In the genomic region with DNA sequence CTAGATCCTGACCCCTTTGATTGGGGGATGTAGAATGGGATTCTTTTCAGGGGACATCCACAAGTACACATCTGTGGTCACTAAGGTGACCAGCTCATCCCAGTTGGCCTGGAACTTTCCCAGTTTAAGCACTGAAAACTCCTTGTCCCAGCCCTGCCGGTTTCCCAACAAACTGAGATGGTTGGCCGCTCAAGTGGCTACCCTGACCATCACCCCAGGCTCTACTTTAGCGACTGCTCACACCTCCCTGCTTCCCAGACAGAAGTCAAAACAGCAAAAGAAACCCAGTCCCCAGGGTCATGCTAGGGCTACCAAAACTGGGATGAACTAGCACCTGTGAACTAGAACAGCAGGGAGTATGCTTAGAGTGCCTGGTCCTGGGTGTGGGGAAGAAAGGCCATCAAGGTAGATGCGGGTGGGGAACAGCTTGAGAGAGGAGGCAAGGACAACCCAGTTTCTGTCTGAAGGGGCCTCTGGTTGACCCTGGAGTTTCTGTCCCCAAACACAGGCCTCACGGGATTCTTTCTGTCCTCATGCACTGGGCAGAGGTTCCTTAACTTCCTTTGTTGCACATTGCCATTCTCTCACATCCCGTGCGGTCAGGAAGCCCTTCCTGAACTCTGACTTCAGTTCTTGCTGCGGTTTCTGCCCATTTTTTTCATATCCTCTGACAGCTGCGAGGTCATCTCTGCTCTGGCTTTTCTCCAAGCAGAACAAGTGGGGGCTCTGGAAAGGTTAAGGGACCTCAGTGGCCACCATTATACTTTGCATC, we compare ENCODE assay signal across 7 cellular contexts. TPM values are rescaled to one million over a fixed set of nuclear protein-coding genes. Genes with fewer than 3 reads are reported as not detected.
DNase-seq lines count a peak whose midpoint lies in the region; ATAC-seq and TF ChIP-seq lines count a peak whose summit lies in the region.

No MANE protein-coding gene starts in this region.

- H3K4me3 Mint-ChIP-seq in T-helper 1 cell treated with Interleukin-12 subunit alpha and Interleukin-12 subunit beta and Interleukin-4 antibody, amounts not matched to agents 30 μg/mL and 1 μg/mL, for 36 hours, result peak overlapping the region; percentile 79
- no peak overlapping the region for H3K4me3 Mint-ChIP-seq in stimulated activated memory B cell treated with anti-CD40 and anti-IgM and Interleukin-4, amounts not matched to agents 10 μg/mL and 1 μg/mL and 100 μg/mL, for 72 hours

- H2AK9ac ChIP-seq in IMR-90 (replicated peaks; ENCODE audit: low read depth, low read length, poor library complexity), result no peak overlapping the region

- H3K18ac ChIP-seq in IMR-90 (ENCODE audit: low read depth, low read length), result no peak overlapping the region

- H3K36me3 ChIP-seq in IMR-90 (ENCODE audit: control insufficient read depth, insufficient read depth, low read length), result no peaks in the 10 kb centered on the region

- H4K8ac ChIP-seq in IMR-90 (ENCODE audit: low read depth in 2 of 2, low read length in 2 of 2), result no peak overlapping the region

- H2BK20ac ChIP-seq in IMR-90 (ENCODE audit: low read depth, low read length), result no peak overlapping the region

- BruUV-seq in IMR-90 (replicated peaks; lab: Mats Ljungman, UMichigan), result no TSS peak

- peaks cover 19% of the 10 kb centered on the region; the same call in 1 of the 2 replicates for H3K27me3 ChIP-seq in IMR-90 (ENCODE audit: control insufficient read depth, insufficient read depth, low read length)

- H2BK15ac ChIP-seq in IMR-90 (ENCODE audit: low read depth, low read length), result no peak overlapping the region

- intact Hi-C loops in IMR-90 (cut with micrococcal nuclease), result no loop called here

- no peaks in the 10 kb centered on the region for H3K9me3 Mint-ChIP-seq in T-helper 1 cell treated with Interleukin-12 subunit alpha and Interleukin-12 subunit beta and Interleukin-4 antibody, amounts not matched to agents 30 μg/mL and 1 μg/mL, for 36 hours
- no peaks in the 10 kb centered on the region for H3K9me3 Mint-ChIP-seq in stimulated activated memory B cell treated with anti-CD40 and anti-IgM and Interleukin-4, amounts not matched to agents 10 μg/mL and 1 μg/mL and 100 μg/mL, for 72 hours

- POLR2A ChIA-PET in IMR-90 (lab: Charles Lee; ENCODE audit: unreplicated experiment), result no interaction called here

- no peak overlapping the region for H3K27ac ChIP-seq in IMR-90 (ENCODE audit: insufficient read depth, low read length)

- TF ChIP-seq RAD21 in IMR-90 (IDR thresholded peaks at IDR 0.05; ENCODE audit: low read length), result no peak

- no peak overlapping the region for H3K4ac ChIP-seq in IMR-90 (ENCODE audit: low read depth, low read length)

- peaks cover 3 to 8% of the 10 kb centered on the region in 2 experiments; a peak in 1 of 4 replicates for H3K79me1 ChIP-seq in IMR-90 (ENCODE audit: low read depth in 1 of 2, low read length in 2 of 2)

- H4K5ac ChIP-seq in IMR-90 (ENCODE audit: low read depth, low read length), result no peak overlapping the region

- H3K9me1 ChIP-seq in IMR-90 (ENCODE audit: insufficient read depth, low read length), result peaks cover 11% of the 10 kb centered on the region; the same call in 1 of the 2 replicates

- TF ChIP-seq POLR2A in IMR-90 (IDR thresholded peaks at IDR 0.05; ENCODE audit: low read depth, low read length), result no peak

- no peak overlapping the region for H3K23ac ChIP-seq in IMR-90 (ENCODE audit: low read depth, low read length)

- H3K4me3 ChIP-seq in IMR-90 (ENCODE audit: insufficient read depth, low read depth, low read length), result no peak overlapping the region
- no peak overlapping the region for H3K4me3 ChIP-seq in fibroblast of villous mesenchyme (ENCODE audit: low read depth, low read length)

- no peak overlapping the region for H2AFZ ChIP-seq in IMR-90 (replicated peaks; ENCODE audit: low read length, poor library complexity)

- H2BK120ac ChIP-seq in IMR-90 (ENCODE audit: low read depth, low read length), result no peak overlapping the region

- in situ Hi-C loops in IMR-90 (cut with MboI; ENCODE audit: low sequenced_read_pairs), result no loop called here

- H3K4me1 Mint-ChIP-seq in T-helper 1 cell treated with Interleukin-12 subunit alpha and Interleukin-12 subunit beta and Interleukin-4 antibody, amounts not matched to agents 30 μg/mL and 1 μg/mL, for 36 hours (ENCODE audit: low read depth), result peaks cover 67% of the 10 kb centered on the region
- peaks cover 54% of the 10 kb centered on the region for H3K4me1 Mint-ChIP-seq in stimulated activated memory B cell treated with anti-CD40 and anti-IgM and Interleukin-4, amounts not matched to agents 10 μg/mL and 1 μg/mL and 100 μg/mL, for 72 hours

- H2AK5ac ChIP-seq in IMR-90 (ENCODE audit: low read depth, low read length), result no peak overlapping the region

- H3K4me1 ChIP-seq in IMR-90 (ENCODE audit: control insufficient read depth, insufficient read depth, low read length), result peaks cover 10% of the 10 kb centered on the region; the same call in 1 of the 2 replicates

- no peak overlapping the region for H3K14ac ChIP-seq in IMR-90 (replicated peaks; ENCODE audit: low read depth, low read length)

- peaks cover 8% of the 10 kb centered on the region; the same call in 1 of the 2 replicates for H4K20me1 ChIP-seq in IMR-90 (ENCODE audit: insufficient read depth, low read length)

- no peak overlapping the region for H3K56ac ChIP-seq in IMR-90 (ENCODE audit: extremely low read depth, insufficient read depth, low read length)

- no peak overlapping the region for H4K91ac ChIP-seq in IMR-90 (ENCODE audit: insufficient read depth, low read depth, low read length)

- CTCF ChIA-PET in IMR-90 (lab: Yijun Ruan, JAX), result interaction anchor here (1.3 kb wide), 1 partner anchor 21 kb away, joined by 6 read pairs; no protein-coding TSS in a partner anchor

- dilution Hi-C loops in IMR-90 (cut with HindIII; ENCODE audit: low sequenced_read_pairs, unreplicated experiment), result no loop called here

- WGBS in IMR-90 (ENCODE audit: extremely low coverage in 2 of 2, insufficient read length in 1 of 2), 2 experiments, result no CpG with 5 or more reads among the region's 9 CpGs

- H3K27me3 Mint-ChIP-seq in T-helper 1 cell treated with Interleukin-12 subunit alpha and Interleukin-12 subunit beta and Interleukin-4 antibody, amounts not matched to agents 30 μg/mL and 1 μg/mL, for 36 hours (ENCODE audit: low read depth), result no peaks in the 10 kb centered on the region
- no peaks in the 10 kb centered on the region for H3K27me3 Mint-ChIP-seq in stimulated activated memory B cell treated with anti-CD40 and anti-IgM and Interleukin-4, amounts not matched to agents 10 μg/mL and 1 μg/mL and 100 μg/mL, for 72 hours

- peak; percentile 22 for DNase-seq in IMR-90
- DNase-seq in fibroblast of villous mesenchyme (ENCODE audit: low read depth), result peak; percentile 32
- DNase-seq in NCI-H226, result no peak
- no peak for DNase-seq in NCI-H524 (lab: John Stamatoyannopoulos, UW)

- ATAC-seq in IMR-90 (ENCODE audit: low read depth) (no peak), HG03108 (IDR thresholded peaks at IDR 0.05; ENCODE audit: unreplicated experiment) (no peak)
- no peak for ATAC-seq in stimulated activated memory B cell treated with anti-CD40 and anti-IgM and Interleukin-4, amounts not matched to agents 10 μg/mL and 1 μg/mL and 100 μg/mL, for 72 hours

- H3K9me3 ChIP-seq in IMR-90 (ENCODE audit: control insufficient read depth, insufficient read depth, low read length), result no peaks in the 10 kb centered on the region

- H3K9ac ChIP-seq in IMR-90 (ENCODE audit: low read depth, low read length), result no peak overlapping the region

- no peak overlapping the region for H3K4me2 ChIP-seq in IMR-90 (ENCODE audit: low read depth, low read length)

- TF ChIP-seq CTCF in IMR-90 (conservative IDR thresholded peaks at IDR 0.05; ENCODE audit: low read depth, low read length) (no peak), fibroblast of villous mesenchyme (IDR thresholded peaks at IDR 0.05; ENCODE audit: insufficient read depth, low read depth, low read length) (no peak)

- H3K27ac Mint-ChIP-seq in T-helper 1 cell treated with Interleukin-12 subunit alpha and Interleukin-12 subunit beta and Interleukin-4 antibody, amounts not matched to agents 30 μg/mL and 1 μg/mL, for 36 hours, result peak overlapping the region; percentile 92
- H3K27ac Mint-ChIP-seq in stimulated activated memory B cell treated with anti-CD40 and anti-IgM and Interleukin-4, amounts not matched to agents 10 μg/mL and 1 μg/mL and 100 μg/mL, for 72 hours, result peak overlapping the region; percentile 77

- H3K36me3 Mint-ChIP-seq in T-helper 1 cell treated with Interleukin-12 subunit alpha and Interleukin-12 subunit beta and Interleukin-4 antibody, amounts not matched to agents 30 μg/mL and 1 μg/mL, for 36 hours (ENCODE audit: low read depth), result peaks cover 34% of the 10 kb centered on the region
- H3K36me3 Mint-ChIP-seq in stimulated activated memory B cell treated with anti-CD40 and anti-IgM and Interleukin-4, amounts not matched to agents 10 μg/mL and 1 μg/mL and 100 μg/mL, for 72 hours, result peaks cover 12% of the 10 kb centered on the region

- no peak overlapping the region for H2BK5ac ChIP-seq in IMR-90 (ENCODE audit: low read depth, low read length, poor library complexity, severe bottlenecking)

RNA-seq across cellular contexts. Expression of a gene that starts 1.6 kb away (rescaled TPM):
- total RNA-seq in IMR-90 (2012; rRNA removed) (0.18 and 0.28 TPM in 2 replicates), fibroblast of villous mesenchyme (1.3 and 1.6 TPM in 2 replicates)
- 2.3 TPM in 2 replicates for polyA plus RNA-seq in IMR-90 (2012; rRNA removed)
- polyA plus RNA-seq in IMR-90 (2012; cell fraction: cytosol; rRNA removed), result 0.10 and 0.38 TPM in 2 replicates
- polyA plus RNA-seq in IMR-90 (2012; cell fraction: nucleus; rRNA removed; ENCODE audit: low replicate concordance), result 26.7 and 90.3 TPM in 2 replicates

RNA-seq across cellular contexts. Expression of a gene that starts 3.0 kb away (rescaled TPM):
- total RNA-seq in IMR-90 (2012; rRNA removed) (0.56 and 0.72 TPM in 2 replicates), fibroblast of villous mesenchyme (3.9 and 6.8 TPM in 2 replicates)
- polyA plus RNA-seq in IMR-90 (2012; rRNA removed), result 1.7 and 2.0 TPM in 2 replicates
- 0.49 and 0.66 TPM in 2 replicates for polyA plus RNA-seq in IMR-90 (2012; cell fraction: cytosol; rRNA removed)
- 17.9 and 66.1 TPM in 2 replicates for polyA plus RNA-seq in IMR-90 (2012; cell fraction: nucleus; rRNA removed; ENCODE audit: low replicate concordance)

RNA-seq across cellular contexts. Expression of a gene that starts 5.1 kb away (rescaled TPM):
- total RNA-seq in IMR-90 (2012; rRNA removed) (under 0.01 TPM in 2 replicates), fibroblast of villous mesenchyme (1.3 and 3.0 TPM in 2 replicates)
- 0.19 TPM in 2 replicates for polyA plus RNA-seq in IMR-90 (2012; rRNA removed)
- 0.06 and 0.14 TPM in 2 replicates for polyA plus RNA-seq in IMR-90 (2012; cell fraction: cytosol; rRNA removed)
- 0.26 and 0.33 TPM in 2 replicates for polyA plus RNA-seq in IMR-90 (2012; cell fraction: nucleus; rRNA removed; ENCODE audit: low replicate concordance)

RNA-seq across cellular contexts. Expression of a gene that starts 13.3 kb away (rescaled TPM):
- total RNA-seq in IMR-90 (2012; rRNA removed) (22.5 and 25.8 TPM in 2 replicates), fibroblast of villous mesenchyme (24.5 and 29.4 TPM in 2 replicates)
- 11.7 and 11.8 TPM in 2 replicates for polyA plus RNA-seq in IMR-90 (2012; rRNA removed)
- 6.1 and 6.8 TPM in 2 replicates for polyA plus RNA-seq in IMR-90 (2012; cell fraction: cytosol; rRNA removed)
- 15.1 and 18.3 TPM in 2 replicates for polyA plus RNA-seq in IMR-90 (2012; cell fraction: nucleus; rRNA removed; ENCODE audit: low replicate concordance)

RNA-seq across cellular contexts. Expression of a gene that starts 13.3 kb away (rescaled TPM):
- 13.1 and 15.8 TPM in 2 replicates for total RNA-seq in IMR-90 (2012; rRNA removed)
- polyA plus RNA-seq in IMR-90 (2012; rRNA removed), result 34.7 and 38.6 TPM in 2 replicates
- 41.5 and 62.4 TPM in 2 replicates for polyA plus RNA-seq in IMR-90 (2012; cell fraction: cytosol; rRNA removed)
- polyA plus RNA-seq in IMR-90 (2012; cell fraction: nucleus; rRNA removed; ENCODE audit: low replicate concordance), result 109 and 123 TPM in 2 replicates
- 8.7 and 13.8 TPM in 2 replicates for total RNA-seq in fibroblast of villous mesenchyme

Comparison
In these comparisons a context has a peak if more than half of its experiments do, and no peak if none do; other contexts are left out.
1. DNase-seq: peak in IMR-90 (single experiment) and fibroblast of villous mesenchyme (single experiment); none in NCI-H226 (single experiment) and NCI-H524 (0 of 2).